Comparison of ENCODE assay signal across 25 cellular contexts in the genomic region with DNA sequence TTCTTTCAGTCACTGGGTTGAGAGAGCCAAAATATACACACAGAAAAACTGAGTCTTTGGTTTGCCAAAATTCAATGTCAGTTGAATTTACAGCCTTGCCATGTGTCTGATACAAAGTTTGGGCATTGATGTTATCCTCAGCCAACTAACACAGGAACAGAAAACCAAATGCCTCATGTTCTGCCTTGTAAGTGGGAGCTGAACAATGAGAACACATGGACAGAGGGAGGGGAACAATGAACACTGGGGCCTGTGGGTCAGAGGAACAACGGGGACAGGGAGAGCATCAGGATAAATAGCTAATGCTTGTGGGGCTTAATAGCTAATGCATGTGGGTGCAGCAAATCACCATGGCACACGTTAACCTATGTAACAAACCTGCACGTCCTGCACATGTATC. TPM values are rescaled to one million over a fixed set of nuclear protein-coding genes. Genes with fewer than 3 reads are reported as not detected.
A peak's percentile ranks its signal among the peaks of the same experiment; 100 is the strongest.
DNase-seq lines count a peak whose midpoint lies in the region; ATAC-seq, FAIRE-seq and TF ChIP-seq lines count a peak whose summit lies in the region.
"Had no signal": no experiment of that assay in that cellular context is flagged by ENCODE, and none has a peak within 500 bp of the region (broad histone marks: within the 10 kb centered on the region; RNA-seq: fewer than 3 reads in every experiment).

No MANE protein-coding gene starts in this region.

- H3K4me3 ChIP-seq in trophoblast cell (ENCODE audit: low read depth, low read length) (no peak overlapping the region), esophagus muscularis mucosa (no peak overlapping the region), pancreas (no peak overlapping the region)
- H3K4me3 ChIP-seq: GM23248, MG63 had no signal

- ATAC-seq in pancreas = no peak

- H3K23ac ChIP-seq in trophoblast cell (ENCODE audit: low read length) = no peak overlapping the region

- no peak overlapping the region for H2AFZ ChIP-seq in trophoblast cell (ENCODE audit: insufficient read depth, low read length, poor library complexity)
- H2AFZ ChIP-seq: GM23248 had no signal

- H3K9me3 Mint-ChIP-seq in activated naive CD4-positive, alpha-beta T cell treated with anti-CD3 and anti-CD28 coated beads, Interleukin-2, amount 10 ng/mL, durations not matched to agents 7 days and 5 days = no peaks in the 10 kb centered on the region

- H3K9ac ChIP-seq in trophoblast cell (ENCODE audit: low read length) = no peak overlapping the region
- H3K9ac ChIP-seq: GM23248 had no signal

- no peak overlapping the region for H3K4ac ChIP-seq in trophoblast cell (ENCODE audit: low read depth, low read length)

- no peak overlapping the region for H4K91ac ChIP-seq in trophoblast cell (ENCODE audit: low read depth, low read length)

- no peaks in the 10 kb centered on the region for H3K36me3 Mint-ChIP-seq in activated naive CD4-positive, alpha-beta T cell treated with anti-CD3 and anti-CD28 coated beads, Interleukin-2, amount 10 ng/mL, durations not matched to agents 7 days and 5 days

- H2AK5ac ChIP-seq in trophoblast cell (ENCODE audit: low read length) = no peak overlapping the region

- no peaks in the 10 kb centered on the region for H3K4me1 Mint-ChIP-seq in activated naive CD4-positive, alpha-beta T cell treated with anti-CD3 and anti-CD28 coated beads, Interleukin-2, amount 10 ng/mL, durations not matched to agents 7 days and 5 days

- no peak for TF ChIP-seq POLR2A in esophagus muscularis mucosa (IDR thresholded peaks at IDR 0.05; ENCODE audit: low read depth)

- no peak overlapping the region for H3K18ac ChIP-seq in trophoblast cell (ENCODE audit: low read length)

- H3K27ac ChIP-seq in cingulate gyrus (ENCODE audit: low read depth, low read length) (peak overlapping the region; percentile 97), layer of hippocampus (ENCODE audit: low read depth, low read length) (peak overlapping the region; percentile 93), trophoblast cell (ENCODE audit: low read depth, low read length) (no peak overlapping the region), esophagus muscularis mucosa (replicated peaks in 1 of 4) (no peak overlapping the region), pancreas (no peak overlapping the region)
- H3K27ac ChIP-seq: GM23248 had no signal

- H3K9me3 ChIP-seq in trophoblast cell (ENCODE audit: insufficient read depth, low read depth, low read length) = no peaks in the 10 kb centered on the region
- no peaks in the 10 kb centered on the region for H3K9me3 ChIP-seq in esophagus muscularis mucosa
- no peaks in the 10 kb centered on the region for H3K9me3 ChIP-seq in pancreas
- H3K9me3 ChIP-seq: Caco-2, MG63 had no signal

- H3K36me3 ChIP-seq in trophoblast cell (ENCODE audit: control insufficient read depth in 1 of 2, insufficient read depth in 2 of 2, low read length in 2 of 2) (no peaks in the 10 kb centered on the region), esophagus muscularis mucosa (no peaks in the 10 kb centered on the region), pancreas (no peaks in the 10 kb centered on the region)
- H3K36me3 ChIP-seq: MG63 had no signal

- no peak overlapping the region for H4K8ac ChIP-seq in trophoblast cell (ENCODE audit: low read depth, low read length)

- no peak overlapping the region for H2BK5ac ChIP-seq in trophoblast cell (ENCODE audit: low read depth, low read length, poor library complexity)

- no peaks in the 10 kb centered on the region for H3K79me2 ChIP-seq in trophoblast cell (ENCODE audit: control insufficient read depth, insufficient read depth, low read length, poor library complexity)

- CTCF ChIA-PET in activated naive CD4-positive, alpha-beta T cell treated with anti-CD3 and anti-CD28 coated beads, Interleukin-2, amount 10 ng/mL, durations not matched to agents 7 days and 5 days (lab: Charles Lee) = no interaction called here

- H3K4me3 Mint-ChIP-seq in activated naive CD4-positive, alpha-beta T cell treated with anti-CD3 and anti-CD28 coated beads, Interleukin-2, amount 10 ng/mL, durations not matched to agents 7 days and 5 days = no peak overlapping the region
- H3K4me3 Mint-ChIP-seq: CD4-positive, CD25-positive, alpha-beta regulatory T cell had no signal

- no peak overlapping the region for H2BK120ac ChIP-seq in trophoblast cell (ENCODE audit: insufficient read depth, low read length, poor library complexity)

- peak; percentile 17 for FAIRE-seq in urothelium cell line (lab: Jason Lieb, UNC)
- FAIRE-seq in pancreas (lab: Jason Lieb, UNC) = no peak
- FAIRE-seq: G401.6, HTR-8/SVneo had no signal

- DNase-seq in occipital lobe (lab: John Stamatoyannopoulos, UW) (peak; percentile 29), urothelium cell line (ENCODE audit: low spot score) (no peak), trophoblast cell (no peak), esophagus muscularis mucosa (ENCODE audit: extremely low spot score) (no peak), pancreas (no peak)
- DNase-seq in activated naive CD4-positive, alpha-beta T cell treated with anti-CD3 and anti-CD28 coated beads, Interleukin-2, amount 10 ng/mL, durations not matched to agents 7 days and 5 days = no peak
- DNase-seq: ACHN; AML-193; Caco-2; CD4-positive, CD25-positive, alpha-beta regulatory T cell; GM23248; HCEC 1CT; IMR-90; MG63; NCI-H1048; NCI-H1436; NCI-H1930; NCI-H226; NCI-H524; NCI-H82; SHP77 treated with DMSO at 0.1 percent for 48 hours had no signal

- intact Hi-C loops in esophagus muscularis mucosa (cut with DNase I) (no loop called here), pancreas (cut with DNase I) (no loop called here)

- H3K4me1 ChIP-seq in trophoblast cell (ENCODE audit: control insufficient read depth in 1 of 2, insufficient read depth in 2 of 2, low read length in 2 of 2) = no peaks in the 10 kb centered on the region
- H3K4me1 ChIP-seq in esophagus muscularis mucosa = no peaks in the 10 kb centered on the region
- H3K4me1 ChIP-seq in pancreas = no peaks in the 10 kb centered on the region
- H3K4me1 ChIP-seq: Caco-2 had no signal

- WGBS in trophoblast cell (ENCODE audit: extremely low coverage, insufficient coverage, insufficient read length) = no CpG with 5 or more reads among the region's 3 CpGs
- WGBS in esophagus muscularis mucosa = 88% methylated on average over 3 of the region's 3 CpGs
- 64 to 68% methylated on average over 3 of the region's 3 CpGs for WGBS in pancreas, 2 donors

- no peak overlapping the region for H2BK12ac ChIP-seq in trophoblast cell (ENCODE audit: low read length)

- no peaks in the 10 kb centered on the region for H3K79me1 ChIP-seq in trophoblast cell (ENCODE audit: low read length)

- no peak overlapping the region for H3K27ac Mint-ChIP-seq in activated naive CD4-positive, alpha-beta T cell treated with anti-CD3 and anti-CD28 coated beads, Interleukin-2, amount 10 ng/mL, durations not matched to agents 7 days and 5 days
- H3K27ac Mint-ChIP-seq: CD4-positive, CD25-positive, alpha-beta regulatory T cell had no signal

- no peak overlapping the region for H3K4me2 ChIP-seq in trophoblast cell (ENCODE audit: low read length)

- no peak for TF ChIP-seq CTCF in esophagus muscularis mucosa (IDR thresholded peaks at IDR 0.05)
- TF ChIP-seq CTCF in pancreas (IDR thresholded peaks at IDR 0.05) = no peak

- no peaks in the 10 kb centered on the region for H3K27me3 Mint-ChIP-seq in activated naive CD4-positive, alpha-beta T cell treated with anti-CD3 and anti-CD28 coated beads, Interleukin-2, amount 10 ng/mL, durations not matched to agents 7 days and 5 days

- TF ChIP-seq EP300 in esophagus muscularis mucosa (IDR thresholded peaks at IDR 0.05) = no peak

- H3K27me3 ChIP-seq in layer of hippocampus (ENCODE audit: control insufficient read depth, insufficient read depth, low read length) = no peaks in the 10 kb centered on the region
- no peaks in the 10 kb centered on the region for H3K27me3 ChIP-seq in trophoblast cell (ENCODE audit: insufficient read depth, low read length)
- no peaks in the 10 kb centered on the region for H3K27me3 ChIP-seq in esophagus muscularis mucosa
- no peaks in the 10 kb centered on the region for H3K27me3 ChIP-seq in pancreas

- H3K14ac ChIP-seq in trophoblast cell (ENCODE audit: low read length) = no peak overlapping the region

- H4K12ac ChIP-seq in trophoblast cell (ENCODE audit: low read depth, low read length) = no peak overlapping the region

RNA-seq across cellular contexts. Expression of gene C21orf91, which starts 39.6 kb away (rescaled TPM):
- total RNA-seq in occipital lobe (16.4 TPM), esophagus muscularis mucosa (10 to 100 TPM in 1 of 4 donors, 1 to 10 TPM in 3; 7.9 to 10.9 (median 9.1) TPM), pancreas (1 to 10 TPM; 3.0 to 8.1 (median 4.1) TPM)
- 55.9 and 57.7 TPM in 2 replicates for polyA plus RNA-seq in trophoblast cell (2013)
- polyA plus RNA-seq in pancreas = 1 to 10 TPM; 1.1 to 2.2 TPM

Comparison
In these comparisons a context has a peak if more than half of its experiments do, and no peak if none do; other contexts are left out.
1. H3K27ac ChIP-seq: peak in cingulate gyrus (single experiment) and layer of hippocampus (single experiment); none in trophoblast cell (single experiment), esophagus muscularis mucosa (0 of 4) and pancreas (0 of 4).